In genomic region chr11:110447897-110448522, GRCh38 we compare ENCODE assay signal across 9 cellular contexts. TPM values are rescaled to one million over a fixed set of nuclear protein-coding genes. Genes with fewer than 3 reads are reported as not detected.
DNase-seq lines count a peak whose midpoint lies in the region; ATAC-seq, FAIRE-seq and TF ChIP-seq lines count a peak whose summit lies in the region.
"Had no signal": no experiment of that assay in that cellular context is flagged by ENCODE, and none has a peak within 500 bp of the region (broad histone marks: within the 10 kb centered on the region; RNA-seq: fewer than 3 reads in every experiment).

No MANE protein-coding gene starts in this region.

- peaks cover 23 to 67% of the 10 kb centered on the region in 2 donors for H3K4me1 ChIP-seq in adrenal gland (replicated peaks in 1 of 2)
- H3K4me1 ChIP-seq in liver (ENCODE audit: control insufficient read depth in 4 of 4, insufficient read depth in 4 of 4, low read length in 3 of 4) = no peaks in the 10 kb centered on the region

- POLR2A ChIA-PET in BJ (lab: Charles Lee) = no interaction called here

- 37 to 45% (median 43%) methylated on average over 5 of the region's 5 CpGs for WGBS in adrenal gland, 4 donors
- WGBS in liver = 72% methylated on average over 5 of the region's 5 CpGs

- H3K4me3 ChIP-seq in BJ (ENCODE audit: low read depth, low read length) (no peak overlapping the region), adrenal gland (no peak overlapping the region), liver (ENCODE audit: low read depth in 1 of 3, low read length in 3 of 3) (no peak overlapping the region)
- H3K4me3 ChIP-seq: SK-N-MC had no signal

- H3K27ac ChIP-seq in adrenal gland (no peak overlapping the region), liver (ENCODE audit: low read depth in 1 of 2, low read length in 2 of 2) (no peak overlapping the region)
- H3K27ac ChIP-seq: SK-N-MC had no signal

- FAIRE-seq in GM18507 (lab: Jason Lieb, UNC) = peak; percentile 58

- TF ChIP-seq CTCF in BJ (IDR thresholded peaks at IDR 0.05; ENCODE audit: insufficient read depth, low read depth, low read length) (peak; percentile 24; the same call in 1 of the 2 replicates), adrenal gland (IDR thresholded peaks at IDR 0.05) (peak in 4 of 6 experiments; percentile 28 to 49 (median 40)), liver (IDR thresholded peaks at IDR 0.05; ENCODE audit: low read depth, low read length, missing input control) (peak; percentile 36)

- no peaks in the 10 kb centered on the region for H3K27me3 ChIP-seq in BJ (ENCODE audit: control insufficient read depth, insufficient read depth, low read length)
- no peaks in the 10 kb centered on the region for H3K27me3 ChIP-seq in adrenal gland
- H3K27me3 ChIP-seq in liver (ENCODE audit: control insufficient read depth in 4 of 4, insufficient read depth in 4 of 4, low read length in 3 of 4) = no peaks in the 10 kb centered on the region

- CTCF ChIA-PET in BJ (lab: Yijun Ruan, JAX) = no interaction called here

- TF ChIP-seq RAD21 in liver (IDR thresholded peaks at IDR 0.05) = peak; percentile 67 to 68

- H3K9me3 ChIP-seq in adrenal gland (replicated peaks in 1 of 3) (no peaks in the 10 kb centered on the region), liver (ENCODE audit: control insufficient read depth in 4 of 4, low read length in 3 of 4) (no peaks in the 10 kb centered on the region)

- TF ChIP-seq POLR2A in adrenal gland (IDR thresholded peaks at IDR 0.05) = no peak

- no peak overlapping the region for H3K9ac ChIP-seq in liver (ENCODE audit: low read depth in 1 of 2, low read length in 2 of 2)

- ATAC-seq in stimulated activated naive CD8-positive, alpha-beta T cell treated with anti-CD3 and anti-CD28 coated beads, Interleukin-15, Interleukin-2, amounts not matched to agents 100 U/mL and 50 U/mL, for 24 hours = no peak

- no peak for DNase-seq in BJ (ENCODE audit: low read depth)
- DNase-seq in GM18507 (ENCODE audit: extremely low spot score, insufficient read length, low read depth) = no peak
- no peak for DNase-seq in adrenal gland
- DNase-seq in HUDEP-2 (lab: John Stamatoyannopoulos, UW; ENCODE audit: unreplicated experiment in 76 of 76) = no peak
- DNase-seq in SIG-M5 (lab: John Stamatoyannopoulos, UW) = no peak
- no peak for DNase-seq in stimulated activated CD4-positive, alpha-beta T cell treated with anti-CD3 and anti-CD28 coated beads, Interleukin-1b, Interleukin-23, amount 100 ng/mL, for 48 hours
- no peak for DNase-seq in stimulated activated naive CD8-positive, alpha-beta T cell treated with anti-CD3 and anti-CD28 coated beads, Interleukin-15, Interleukin-2, amounts not matched to agents 100 U/mL and 50 U/mL, for 24 hours

- intact Hi-C loops in adrenal gland (cut with DNase I) = loop anchor here in 1 of 2 donors (10.0 kb wide), 1 partner anchor 787 kb away; no protein-coding TSS in a partner anchor

- H3K36me3 ChIP-seq in BJ (ENCODE audit: control insufficient read depth, insufficient read depth, low read length) = no peaks in the 10 kb centered on the region
- H3K36me3 ChIP-seq in adrenal gland (replicated peaks in 1 of 2) = peaks cover 0 to 10% of the 10 kb centered on the region in 2 donors
- peaks cover 0 to 9% (median 3%) of the 10 kb centered on the region in 4 donors for H3K36me3 ChIP-seq in liver (ENCODE audit: control insufficient read depth in 4 of 4, insufficient read depth in 3 of 4, low read depth in 1 of 4, low read length in 3 of 4)

TF ChIP-seq in liver, 16 proteins besides CTCF, POLR2A, EP300 and RAD21:
- TF ChIP-seq SP1 (IDR thresholded peaks at IDR 0.05) (no peak), HNF4G (IDR thresholded peaks at IDR 0.05) (no peak), REST (IDR thresholded peaks at IDR 0.05) (no peak), FOXA1 (IDR thresholded peaks at IDR 0.05) (no peak), YY1 (IDR thresholded peaks at IDR 0.05) (no peak), ATF3 (IDR thresholded peaks at IDR 0.05) (no peak), MAX (IDR thresholded peaks at IDR 0.05) (no peak), NR2F2 (IDR thresholded peaks at IDR 0.05) (no peak)

RNA-seq across cellular contexts. Expression of gene FDX1, which starts 18.3 kb away (rescaled TPM):
- polyA plus RNA-seq in BJ (2011; rRNA removed) (2.0 and 4.0 TPM in 2 replicates), adrenal gland (1,000 to 10,000 TPM in 1 of 3 donors, 100 to 1,000 TPM in 1, 10 to 100 TPM in 1; 51.1 to 1,586 (median 165) TPM), liver (10 to 100 TPM; 16.3 to 28.8 TPM)
- 0.87 and 1.4 TPM in 2 replicates for polyA minus RNA-seq in BJ (2011; rRNA and poly(A)+ RNA removed)
- total RNA-seq in adrenal gland (1,000 to 10,000 TPM in 1 of 8 donors, 100 to 1,000 TPM in 7; 124 to 1,285 (median 315) TPM), liver (10 to 100 TPM in 1 of 2 donors, 1 to 10 TPM in 1; 6.8 to 17.8 TPM)
